ENCODE assay signal across 8 cellular contexts in genomic region chr9:38620483-38621433, GRCh38. TPM values are rescaled to one million over a fixed set of nuclear protein-coding genes. Genes with fewer than 3 reads are reported as not detected.
A peak's percentile ranks its signal among the peaks of the same experiment; 100 is the strongest.
DNase-seq lines count a peak whose midpoint lies in the region; ATAC-seq and TF ChIP-seq lines count a peak whose summit lies in the region.

TSS of gene ANKRD18A (minus strand) at chr9:38620596. CDS start at chr9:38620285, 311 bp downstream.

- DNase-seq in DMS153 (lab: John Stamatoyannopoulos, UW) (peak; percentile 92), LNCaP clone FGC (ENCODE audit: low read depth) (peak; percentile 72), SK-N-MC (ENCODE audit: low read depth, low spot score) (no peak), amniotic stem cell (lab: John Stamatoyannopoulos, UW) (peak; percentile 91), right cardiac atrium (peak; percentile 64 to 87 (median 85)), posterior vena cava (ENCODE audit: low spot score) (peak; percentile 85), aorta (peak; percentile 62 to 84)

- intact Hi-C loops in right cardiac atrium (cut with DNase I) (no loop called here), posterior vena cava (cut with DNase I) (no loop called here), aorta (cut with DNase I) (no loop called here)

- H3K9me3 ChIP-seq in SK-N-MC (ENCODE audit: low read depth, low read length) (peaks cover 4% of the 10 kb centered on the region; the same call in 1 of the 2 replicates), right cardiac atrium (ENCODE audit: control insufficient read depth, low read length) (no peaks in the 10 kb centered on the region), aorta (ENCODE audit: control insufficient read depth, low read length) (no peaks in the 10 kb centered on the region)

- 1% methylated on average over 76 of the region's 76 CpGs for WGBS in right cardiac atrium
- 1 to 2% methylated on average over 64 to 76 of the region's 76 CpGs for WGBS in aorta, 2 donors

- H3K4me3 ChIP-seq in LNCaP clone FGC (ENCODE audit: low read depth, low read length) (peak within 1 kb of the TSS; percentile 72), SK-N-MC (peak within 1 kb of the TSS; percentile 55), right cardiac atrium (ENCODE audit: low read length) (peak within 1 kb of the TSS; percentile 54), aorta (ENCODE audit: low read length in 2 of 2) (peak within 1 kb of the TSS in 1 of 2 donors; percentile 2)

- TF ChIP-seq CTCF in LNCaP clone FGC (IDR thresholded peaks at IDR 0.05; ENCODE audit: control insufficient read depth, extremely low read depth, insufficient read depth) = peak; percentile 94

- ATAC-seq in GM21717 (IDR thresholded peaks at IDR 0.05; ENCODE audit: unreplicated experiment) (peak; percentile 75), right cardiac atrium (peak; percentile 89 to 91), aorta (ENCODE audit: low FRiP score) (peak; percentile 75)

- no peak within 1 kb of the TSS for H3K9ac ChIP-seq in SK-N-MC (ENCODE audit: insufficient read length)

- H3K27ac ChIP-seq in SK-N-MC (no peak within 1 kb of the TSS), right cardiac atrium (ENCODE audit: low read length) (peak within 1 kb of the TSS; percentile 3), aorta (ENCODE audit: low read depth in 1 of 2, low read length in 2 of 2) (no peak within 1 kb of the TSS)

- H3K4me1 ChIP-seq in right cardiac atrium (ENCODE audit: control insufficient read depth, insufficient read depth, low read length) (no peaks in the 10 kb centered on the region), aorta (ENCODE audit: control insufficient read depth in 1 of 2, insufficient read depth in 2 of 2, low read length in 2 of 2) (no peaks in the 10 kb centered on the region)

- H3K27me3 ChIP-seq in right cardiac atrium (ENCODE audit: control insufficient read depth, insufficient read depth) (no peaks in the 10 kb centered on the region), aorta (ENCODE audit: control insufficient read depth in 1 of 2, insufficient read depth in 2 of 2, low read length in 1 of 2) (no peaks in the 10 kb centered on the region)

- no peaks in the 10 kb centered on the region for H3K36me3 ChIP-seq in SK-N-MC (ENCODE audit: insufficient read depth, low read length)
- H3K36me3 ChIP-seq in aorta (ENCODE audit: control insufficient read depth in 1 of 2, insufficient read depth in 2 of 2, low read length in 1 of 2) = no peaks in the 10 kb centered on the region

RNA-seq across cellular contexts. Expression of gene ANKRD18A, which starts in this region (rescaled TPM):
- total RNA-seq in right cardiac atrium (10 to 100 TPM in 1 of 4 donors, 1 to 10 TPM in 3; 2.1 to 12.3 (median 7.2) TPM), posterior vena cava (under 1 TPM; 0.09 to 0.14 TPM), aorta (under 1 TPM; 0.06 to 0.18 TPM)
- polyA plus RNA-seq in right cardiac atrium (3.1 TPM), aorta (not detected)

Comparison
In these comparisons a context has a peak if more than half of its experiments do, and no peak if none do; other contexts are left out.
1. Peak in DNase-seq in posterior vena cava; RNA of the gene not detected or under 1 TPM.
2. Peak in DNase-seq and ATAC-seq in aorta; RNA of the gene not detected or under 1 TPM.